Comparison of ENCODE assay signal across 8 cellular contexts in genomic region chrX:47194388-47194787, GRCh38. TPM values are rescaled to one million over a fixed set of nuclear protein-coding genes. Genes with fewer than 3 reads are reported as not detected.
DNase-seq lines count a peak whose midpoint lies in the region; ATAC-seq and TF ChIP-seq lines count a peak whose summit lies in the region.

No MANE protein-coding gene starts in this region.

- no peaks in the 10 kb centered on the region for H3K9me2 ChIP-seq in GM23338 (ENCODE audit: insufficient read depth)

- DNase-seq in GM23338 (ENCODE audit: low spot score) (no peak), activated B cell treated with CpG ODN at 0.5 μM for 24 hours (no peak), glutamatergic neuron (no peak), SHP77 (lab: John Stamatoyannopoulos, UW) (no peak), OCI-M2 (lab: John Stamatoyannopoulos, UW; ENCODE audit: unreplicated experiment) (no peak)

- H3F3A ChIP-seq in GM23338 (replicated peaks; ENCODE audit: low read depth), result no peaks in the 10 kb centered on the region

- intact Hi-C loops in activated B cell treated with CpG ODN at 0.5 μM for 24 hours (cut with micrococcal nuclease), result loop anchor here (5.0 kb wide), 2 partner anchors 443 to 558 kb away; no protein-coding TSS in a partner anchor

- POLR2A ChIA-PET in activated B cell treated with CpG ODN at 0.5 μM for 24 hours (lab: Charles Lee), result interaction anchor here (0.7 to 1.4 kb wide), 10 partner anchors 10 to 457 kb away, joined by 3 to 10 read pairs (median 4); partner anchors contain the start of genes NDUFB11, RBM10 and USP11

- H3K36me3 ChIP-seq in GM23338 (ENCODE audit: insufficient read depth) (peaks cover 3% of the 10 kb centered on the region; the same call in 1 of the 2 replicates), skeletal muscle tissue (ENCODE audit: control insufficient read depth in 3 of 3, insufficient read depth in 3 of 3, low read length in 3 of 3) (peaks cover 11 to 19% (median 12%) of the 10 kb centered on the region in 3 donors)

- H4K20me1 ChIP-seq in GM23338 (replicated peaks; ENCODE audit: insufficient read depth), result peaks cover 8% of the 10 kb centered on the region

- CTCF ChIA-PET in activated B cell treated with CpG ODN at 0.5 μM for 24 hours (lab: Charles Lee), result interaction anchor here (1.0 to 2.9 kb wide), 2 partner anchors 190 to 329 kb away, joined by 6 to 12 read pairs; no protein-coding TSS in a partner anchor

- H3K9me3 ChIP-seq in skeletal muscle tissue (ENCODE audit: control insufficient read depth in 3 of 3, low read length in 3 of 3), result no peaks in the 10 kb centered on the region

- H3K4me1 ChIP-seq in GM23338 (ENCODE audit: insufficient read depth) (peaks cover 28% of the 10 kb centered on the region), skeletal muscle tissue (ENCODE audit: control insufficient read depth in 3 of 3, insufficient read depth in 3 of 3, low read length in 3 of 3) (peaks cover 49 to 64% (median 55%) of the 10 kb centered on the region in 3 donors)

- H2AFZ ChIP-seq in GM23338, result no peak overlapping the region

- peak overlapping the region; percentile 86 for H3K4me2 ChIP-seq in GM23338

- H3K27ac ChIP-seq in GM23338 (ENCODE audit: low read depth) (peak overlapping the region; percentile 91; the same call in 1 of the 2 replicates), skeletal muscle tissue (ENCODE audit: low read depth, low read length) (peak overlapping the region; percentile 99)

- peaks cover 49% of the 10 kb centered on the region for H3K79me2 ChIP-seq in GM23338 (replicated peaks; ENCODE audit: insufficient read depth)

- peaks cover 49% of the 10 kb centered on the region for H3K4me1 Mint-ChIP-seq in GM23338
- peaks cover 58% of the 10 kb centered on the region for H3K4me1 Mint-ChIP-seq in activated B cell treated with CpG ODN at 0.5 μM for 24 hours
- peaks cover 16% of the 10 kb centered on the region for H3K4me1 Mint-ChIP-seq in glutamatergic neuron (ENCODE audit: low read depth, unreplicated experiment)

- TF ChIP-seq CTCF in GM23338 (conservative IDR thresholded peaks at IDR 0.05; ENCODE audit: low read depth in 2 of 2) (no peak), activated B cell treated with CpG ODN at 0.5 μM for 24 hours (IDR thresholded peaks at IDR 0.05) (no peak), glutamatergic neuron (IDR thresholded peaks at IDR 0.05; ENCODE audit: partially characterized antibody, unreplicated experiment) (no peak)

- H3K36me3 Mint-ChIP-seq in GM23338 (ENCODE audit: low read depth), result peaks cover 48% of the 10 kb centered on the region
- peaks cover 28% of the 10 kb centered on the region for H3K36me3 Mint-ChIP-seq in activated B cell treated with CpG ODN at 0.5 μM for 24 hours (ENCODE audit: low read depth)
- H3K36me3 Mint-ChIP-seq in glutamatergic neuron (ENCODE audit: unreplicated experiment), result no peaks in the 10 kb centered on the region

- ATAC-seq in GM23338 (no peak), activated B cell treated with CpG ODN at 0.5 μM for 24 hours (ENCODE audit: low read depth) (no peak), GM18909 (IDR thresholded peaks at IDR 0.05; ENCODE audit: poor library complexity, unreplicated experiment) (no peak), esophagus mucosa (no peak)

- H3K27me3 Mint-ChIP-seq in GM23338 (ENCODE audit: insufficient read depth, low read depth, poor library complexity), result peaks cover 31% of the 10 kb centered on the region
- no peaks in the 10 kb centered on the region for H3K27me3 Mint-ChIP-seq in activated B cell treated with CpG ODN at 0.5 μM for 24 hours
- peaks cover 3% of the 10 kb centered on the region for H3K27me3 Mint-ChIP-seq in glutamatergic neuron (ENCODE audit: unreplicated experiment)

- H3K27me3 ChIP-seq in GM23338 (ENCODE audit: insufficient read depth) (no peaks in the 10 kb centered on the region), skeletal muscle tissue (ENCODE audit: control insufficient read depth in 3 of 3, insufficient read depth in 3 of 3, low read length in 3 of 3) (peaks cover 0 to 5% (median 0%) of the 10 kb centered on the region in 3 donors)

- H3K9me3 Mint-ChIP-seq in GM23338 (no peaks in the 10 kb centered on the region), activated B cell treated with CpG ODN at 0.5 μM for 24 hours (no peaks in the 10 kb centered on the region), glutamatergic neuron (ENCODE audit: unreplicated experiment) (peaks cover 8% of the 10 kb centered on the region)

- peak overlapping the region; percentile 94 for H3K4me3 Mint-ChIP-seq in GM23338
- peak overlapping the region; percentile 95 for H3K4me3 Mint-ChIP-seq in activated B cell treated with CpG ODN at 0.5 μM for 24 hours
- H3K4me3 Mint-ChIP-seq in glutamatergic neuron (ENCODE audit: unreplicated experiment), result peak overlapping the region; percentile 96

- H3K4me3 ChIP-seq in GM23338 (peak overlapping the region; percentile 82), skeletal muscle tissue (ENCODE audit: low read length in 3 of 3) (peak overlapping the region; percentile 76 to 91 (median 76))

- peak overlapping the region; percentile 89 to 99 (median 96) for H3K9ac ChIP-seq in skeletal muscle tissue (ENCODE audit: low read depth in 1 of 3, low read length in 3 of 3)

- H3K27ac Mint-ChIP-seq in GM23338 (peak overlapping the region; percentile 98), activated B cell treated with CpG ODN at 0.5 μM for 24 hours (peak overlapping the region; percentile 96), glutamatergic neuron (ENCODE audit: unreplicated experiment) (peak overlapping the region; percentile 96)

TF ChIP-seq in GM23338, 12 proteins besides CTCF, POLR2A, EP300 and RAD21 (continues in another document):
- no peak for TF ChIP-seq EZH2phosphoT487 (IDR thresholded peaks at IDR 0.05; ENCODE audit: unreplicated experiment)
- no peak for TF ChIP-seq ETS1 (IDR thresholded peaks at IDR 0.05)
- no peak for TF ChIP-seq POLR2AphosphoS5 (IDR thresholded peaks at IDR 0.05; ENCODE audit: low read depth)
- TF ChIP-seq JUNB (IDR thresholded peaks at IDR 0.05; ENCODE audit: unreplicated experiment), result no peak
- no peak for TF ChIP-seq CREB1 (CRISPR knock-in tag; IDR thresholded peaks at IDR 0.05; ENCODE audit: low read depth)
- TF ChIP-seq STAT1 (IDR thresholded peaks at IDR 0.05; ENCODE audit: unreplicated experiment), result no peak
- no peak for TF ChIP-seq NANOG (IDR thresholded peaks at IDR 0.05; ENCODE audit: borderline replicate concordance)
- no peak for TF ChIP-seq ZNF331 (CRISPR knock-in tag; IDR thresholded peaks at IDR 0.05; ENCODE audit: low read depth)
- TF ChIP-seq EZH2 (IDR thresholded peaks at IDR 0.05; ENCODE audit: low read depth, unreplicated experiment), result no peak
- no peak for TF ChIP-seq ZNF114 (CRISPR knock-in tag; IDR thresholded peaks at IDR 0.05)

RNA-seq across cellular contexts. Expression of gene UBA1, which starts 0.8 kb away (rescaled TPM):
- total RNA-seq in GM23338 (2014; rRNA removed; shearing (Covaris generic)), result 344 and 377 TPM in 2 replicates
- polyA plus RNA-seq in GM23338 (2016; fragmentation: Nextera tagmentation; extraction: Ambion mirVana), result 97.7 and 104 TPM in 2 replicates
- total RNA-seq in activated B cell treated with CpG ODN at 0.5 μM for 24 hours (229 and 235 TPM in 2 replicates), glutamatergic neuron (ENCODE audit: unreplicated experiment) (503 TPM), skeletal muscle tissue (57.4 TPM), esophagus mucosa (190 TPM)

RNA-seq across cellular contexts. Expression of gene CDK16, which starts 24.1 kb away (rescaled TPM):
- total RNA-seq in GM23338 (2014; rRNA removed; shearing (Covaris generic)), result 111 and 158 TPM in 2 replicates
- 55.9 and 58.9 TPM in 2 replicates for polyA plus RNA-seq in GM23338 (2016; fragmentation: Nextera tagmentation; extraction: Ambion mirVana)
- total RNA-seq in activated B cell treated with CpG ODN at 0.5 μM for 24 hours, result 45.0 and 49.0 TPM in 2 replicates
- total RNA-seq in glutamatergic neuron (ENCODE audit: unreplicated experiment), result 181 TPM
- 38.6 TPM for total RNA-seq in skeletal muscle tissue
- 80.7 TPM for total RNA-seq in esophagus mucosa

RNA-seq across cellular contexts. Expression of gene USP11, which starts 38.4 kb away (rescaled TPM):
- total RNA-seq in GM23338 (2014; rRNA removed; shearing (Covaris generic)), result 61.9 and 65.1 TPM in 2 replicates
- polyA plus RNA-seq in GM23338 (2016; fragmentation: Nextera tagmentation; extraction: Ambion mirVana), result 57.0 and 64.2 TPM in 2 replicates
- total RNA-seq in activated B cell treated with CpG ODN at 0.5 μM for 24 hours, result 84.3 and 89.2 TPM in 2 replicates
- 190 TPM for total RNA-seq in glutamatergic neuron (ENCODE audit: unreplicated experiment)
- total RNA-seq in skeletal muscle tissue, result 61.1 TPM
- 13.2 TPM for total RNA-seq in esophagus mucosa

RNA-seq across cellular contexts. Expression of gene RBM10, which starts 49.4 kb away (rescaled TPM):
- total RNA-seq in GM23338 (2014; rRNA removed; shearing (Covaris generic)), result 80.0 and 101 TPM in 2 replicates
- polyA plus RNA-seq in GM23338 (2016; fragmentation: Nextera tagmentation; extraction: Ambion mirVana), result 38.9 and 39.5 TPM in 2 replicates
- total RNA-seq in activated B cell treated with CpG ODN at 0.5 μM for 24 hours (54.9 and 55.6 TPM in 2 replicates), glutamatergic neuron (ENCODE audit: unreplicated experiment) (74.6 TPM), skeletal muscle tissue (30.8 TPM), esophagus mucosa (23.6 TPM)

RNA-seq across cellular contexts. Expression of gene NDUFB11, which starts 49.9 kb away (rescaled TPM):
- 52.2 and 103 TPM in 2 replicates for total RNA-seq in GM23338 (2014; rRNA removed; shearing (Covaris generic))
- 238 and 247 TPM in 2 replicates for polyA plus RNA-seq in GM23338 (2016; fragmentation: Nextera tagmentation; extraction: Ambion mirVana)
- total RNA-seq in activated B cell treated with CpG ODN at 0.5 μM for 24 hours (73.3 and 88.0 TPM in 2 replicates), glutamatergic neuron (ENCODE audit: unreplicated experiment) (161 TPM), skeletal muscle tissue (75.2 TPM), esophagus mucosa (67.4 TPM)
